Comparison of ENCODE assay signal across 8 cellular contexts in genomic region chr19:16066611-16067104, GRCh38. TPM values are rescaled to one million over a fixed set of nuclear protein-coding genes. Genes with fewer than 3 reads are reported as not detected.
DNase-seq lines count a peak whose midpoint lies in the region; ATAC-seq and TF ChIP-seq lines count a peak whose summit lies in the region.

No MANE protein-coding gene starts in this region.

- H3K27me3 ChIP-seq in esophagus muscularis mucosa (no peaks in the 10 kb centered on the region), prostate gland (replicated peaks; ENCODE audit: insufficient read depth) (no peaks in the 10 kb centered on the region)

- H3K4me1 ChIP-seq in esophagus muscularis mucosa (peaks cover 34 to 62% (median 51%) of the 10 kb centered on the region in 4 donors), prostate gland (replicated peaks) (peaks cover 8% of the 10 kb centered on the region)

- H3K9me3 ChIP-seq in esophagus muscularis mucosa (no peaks in the 10 kb centered on the region), prostate gland (no peaks in the 10 kb centered on the region)

- H3K36me3 Mint-ChIP-seq in activated B cell treated with CpG ODN at 0.5 μM for 24 hours (ENCODE audit: low read depth) = no peaks in the 10 kb centered on the region

- TF ChIP-seq CTCF in C4-2B (conservative IDR thresholded peaks at IDR 0.05) (no peak), activated B cell treated with CpG ODN at 0.5 μM for 24 hours (IDR thresholded peaks at IDR 0.05) (no peak), esophagus muscularis mucosa (IDR thresholded peaks at IDR 0.05) (peak; percentile 28 to 51 (median 39)), prostate gland (IDR thresholded peaks at IDR 0.05) (peak in 3 of 4 experiments; percentile 22 to 53 (median 50))

- intact Hi-C loops in activated B cell treated with CpG ODN at 0.5 μM for 24 hours (cut with micrococcal nuclease) = loop anchor here (1.0 kb wide), 4 partner anchors 45 to 351 kb away; partner anchors contain the start of gene RAB8A
- intact Hi-C loops in esophagus muscularis mucosa (cut with DNase I) = no loop called here
- intact Hi-C loops in prostate gland (cut with DNase I) = no loop called here

- peaks cover 10% of the 10 kb centered on the region for H3K4me1 Mint-ChIP-seq in activated B cell treated with CpG ODN at 0.5 μM for 24 hours

- no peaks in the 10 kb centered on the region for H3K9me3 Mint-ChIP-seq in activated B cell treated with CpG ODN at 0.5 μM for 24 hours

- CTCF ChIA-PET in activated B cell treated with CpG ODN at 0.5 μM for 24 hours (lab: Charles Lee) = interaction anchor here (0.8 to 3.9 kb wide), 4 partner anchors 26 to 119 kb away, joined by 3 to 19 read pairs (median 8); partner anchors contain the start of gene FAM32A

- H3K4me3 ChIP-seq in esophagus muscularis mucosa (peak overlapping the region; percentile 71 to 90 (median 85)), prostate gland (no peak overlapping the region)

- ATAC-seq in activated B cell treated with CpG ODN at 0.5 μM for 24 hours (ENCODE audit: low read depth) (no peak), GM18520 (IDR thresholded peaks at IDR 0.05; ENCODE audit: unreplicated experiment) (no peak), GM21737 (IDR thresholded peaks at IDR 0.05; ENCODE audit: unreplicated experiment) (no peak)

- H3K27ac Mint-ChIP-seq in activated B cell treated with CpG ODN at 0.5 μM for 24 hours = peak overlapping the region; percentile 31

- TF ChIP-seq POLR2A in esophagus muscularis mucosa (IDR thresholded peaks at IDR 0.05; ENCODE audit: low read depth) (no peak), prostate gland (IDR thresholded peaks at IDR 0.05) (no peak)

- H3K27ac ChIP-seq in C4-2B (peak overlapping the region; percentile 53), esophagus muscularis mucosa (replicated peaks in 1 of 4) (peak overlapping the region; percentile 97 to 100 (median 100)), prostate gland (peak overlapping the region; percentile 100)

- DNase-seq in HuH-7 (ENCODE audit: low spot score) (peak; percentile 86), activated B cell treated with CpG ODN at 0.5 μM for 24 hours (no peak), esophagus muscularis mucosa (ENCODE audit: extremely low spot score) (no peak), prostate gland (ENCODE audit: low spot score) (peak; percentile 45), mesenteric fat pad (ENCODE audit: low spot score) (no peak)

- H3K36me3 ChIP-seq in esophagus muscularis mucosa (no peaks in the 10 kb centered on the region), prostate gland (no peaks in the 10 kb centered on the region)

- no peaks in the 10 kb centered on the region for H3K27me3 Mint-ChIP-seq in activated B cell treated with CpG ODN at 0.5 μM for 24 hours

- no peak for TF ChIP-seq EP300 in esophagus muscularis mucosa (IDR thresholded peaks at IDR 0.05)

- H3K4me3 Mint-ChIP-seq in activated B cell treated with CpG ODN at 0.5 μM for 24 hours = no peak overlapping the region

- POLR2A ChIA-PET in activated B cell treated with CpG ODN at 0.5 μM for 24 hours (lab: Charles Lee) = interaction anchor here (0.7 to 1.5 kb wide), 5 partner anchors 9 to 116 kb away, joined by 3 to 7 read pairs (median 3); partner anchors contain the start of genes CIB3 and TPM4

- WGBS in esophagus muscularis mucosa = 38% methylated on average over 6 of the region's 6 CpGs
- WGBS in prostate gland = 42% methylated on average over 6 of the region's 6 CpGs

RNA-seq across cellular contexts. Expression of gene TPM4, which starts 9.6 kb away (rescaled TPM):
- total RNA-seq in activated B cell treated with CpG ODN at 0.5 μM for 24 hours = 238 and 257 TPM in 2 replicates
- total RNA-seq in esophagus muscularis mucosa = 100 to 1,000 TPM; 378 to 445 (median 414) TPM
- 100 to 1,000 TPM; 379 TPM for total RNA-seq in prostate gland
- 385 TPM for total RNA-seq in mesenteric fat pad

RNA-seq across cellular contexts. Expression of gene RAB8A, which starts 45.0 kb away (rescaled TPM):
- total RNA-seq in activated B cell treated with CpG ODN at 0.5 μM for 24 hours = 157 and 171 TPM in 2 replicates
- total RNA-seq in esophagus muscularis mucosa = 10 to 100 TPM; 37.9 to 56.4 (median 42.9) TPM
- 10 to 100 TPM; 67.8 to 70.5 TPM for total RNA-seq in prostate gland
- total RNA-seq in mesenteric fat pad = 51.4 TPM

Comparison
In these comparisons a context has a peak if more than half of its experiments do, and no peak if none do; other contexts are left out.
1. CTCF ChIP-seq: peak in esophagus muscularis mucosa (3 of 3) and prostate gland (3 of 4); none in C4-2B (single experiment) and activated B cell treated with CpG ODN at 0.5 μM for 24 hours (single experiment).
2. DNase-seq: peak in HuH-7 (single experiment) and prostate gland (single experiment); none in activated B cell treated with CpG ODN at 0.5 μM for 24 hours (single experiment), esophagus muscularis mucosa (single experiment) and mesenteric fat pad (single experiment).
3. H3K4me3 ChIP-seq: peak in esophagus muscularis mucosa (4 of 4); none in prostate gland (0 of 2).
4. Peak in every context shown above with its lines, with median percentiles within 50 percentile points of each other: H3K27ac ChIP-seq.